In genomic region chr5:142571351-142571750, GRCh38 we compare ENCODE assay signal across 23 cellular contexts.
"Had no signal": no experiment of that assay in that cellular context is flagged by ENCODE, and none has a peak within 500 bp of the region (broad histone marks: within the 10 kb centered on the region; RNA-seq: fewer than 3 reads in every experiment).

No MANE protein-coding gene starts in this region.

- H3K4me3 Mint-ChIP-seq: activated CD4-positive, alpha-beta T cell treated with anti-CD3 and anti-CD28 coated beads, Interleukin-2, amount 10 ng/mL, durations not matched to agents 7 days and 5 days; activated CD8-positive, alpha-beta T cell treated with anti-CD3 and anti-CD28 coated beads, Interleukin-2, amount 10 ng/mL, durations not matched to agents 7 days and 5 days; activated naive CD8-positive, alpha-beta T cell treated with anti-CD3 and anti-CD28 coated beads for 36 hours; central memory CD8-positive, alpha-beta T cell; effector memory CD8-positive, alpha-beta T cell; natural killer cell had no signal

- H3K27me3 ChIP-seq: dorsolateral prefrontal cortex, esophagus muscularis mucosa, gastroesophageal sphincter, neutrophil, ovary, upper lobe of right lung had no signal

- H3K9me3 ChIP-seq: esophagus muscularis mucosa, gastroesophageal sphincter, left ventricle myocardium inferior, neutrophil, ovary, prostate gland, upper lobe of right lung had no signal

- H3K27ac Mint-ChIP-seq: activated CD4-positive, alpha-beta T cell treated with anti-CD3 and anti-CD28 coated beads, Interleukin-2, amount 10 ng/mL, durations not matched to agents 7 days and 5 days; activated CD8-positive, alpha-beta T cell treated with anti-CD3 and anti-CD28 coated beads, Interleukin-2, amount 10 ng/mL, durations not matched to agents 7 days and 5 days; activated naive CD8-positive, alpha-beta T cell treated with anti-CD3 and anti-CD28 coated beads for 36 hours; effector memory CD8-positive, alpha-beta T cell; natural killer cell had no signal

- H3K27ac ChIP-seq: dorsolateral prefrontal cortex, esophagus muscularis mucosa, gastroesophageal sphincter, left ventricle myocardium inferior, neutrophil, ovary, prostate gland, upper lobe of right lung had no signal

- H3K4me3 ChIP-seq: dorsolateral prefrontal cortex, esophagus muscularis mucosa, gastroesophageal sphincter, left ventricle myocardium inferior, ovary, prostate gland, upper lobe of right lung had no signal

- DNase-seq: activated CD4-positive, alpha-beta T cell treated with anti-CD3 and anti-CD28 coated beads, Interleukin-2, amount 10 ng/mL, durations not matched to agents 7 days and 5 days; activated CD4-positive, CD25-positive, alpha-beta regulatory T cell treated with anti-CD3 and anti-CD28 coated beads, Interleukin-2, amount 50 U/mL, for 72 hours; activated CD8-positive, alpha-beta T cell treated with anti-CD3 and anti-CD28 coated beads, Interleukin-2, amount 10 ng/mL, durations not matched to agents 7 days and 5 days; activated naive CD8-positive, alpha-beta T cell treated with anti-CD3 and anti-CD28 coated beads for 36 hours; dorsolateral prefrontal cortex; effector memory CD8-positive, alpha-beta T cell; head of caudate nucleus; kidney glomerular epithelial cell; left ventricle myocardium inferior; midbrain; natural killer cell; ovary; stimulated activated CD4-positive, alpha-beta T cell treated with anti-CD3 and anti-CD28 coated beads, Interleukin-4, amount 100 ng/mL, for 24 hours; stimulated activated naive CD8-positive, alpha-beta T cell treated with anti-CD3 and anti-CD28 coated beads, Interleukin-15, Interleukin-2, amounts not matched to agents 100 U/mL and 50 U/mL, for 24 hours; T-helper 9 cell; upper lobe of right lung had no signal

- H3K4me1 ChIP-seq: prostate gland, upper lobe of right lung had no signal

- H3K27me3 Mint-ChIP-seq: activated CD4-positive, alpha-beta T cell treated with anti-CD3 and anti-CD28 coated beads, Interleukin-2, amount 10 ng/mL, durations not matched to agents 7 days and 5 days; activated naive CD8-positive, alpha-beta T cell treated with anti-CD3 and anti-CD28 coated beads for 36 hours had no signal

- FAIRE-seq: astrocyte, colon had no signal

- H3K4me1 Mint-ChIP-seq: activated naive CD8-positive, alpha-beta T cell treated with anti-CD3 and anti-CD28 coated beads for 36 hours; central memory CD8-positive, alpha-beta T cell; natural killer cell had no signal

- H3K9me3 Mint-ChIP-seq: activated CD4-positive, alpha-beta T cell treated with anti-CD3 and anti-CD28 coated beads, Interleukin-2, amount 10 ng/mL, durations not matched to agents 7 days and 5 days; activated naive CD8-positive, alpha-beta T cell treated with anti-CD3 and anti-CD28 coated beads for 36 hours; central memory CD8-positive, alpha-beta T cell; effector memory CD8-positive, alpha-beta T cell; natural killer cell had no signal

- H3K36me3 ChIP-seq: esophagus muscularis mucosa, gastroesophageal sphincter, left ventricle myocardium inferior, neutrophil, ovary, prostate gland, upper lobe of right lung had no signal

- H3K36me3 Mint-ChIP-seq: activated naive CD8-positive, alpha-beta T cell treated with anti-CD3 and anti-CD28 coated beads for 36 hours; natural killer cell had no signal
